In the genomic region with DNA sequence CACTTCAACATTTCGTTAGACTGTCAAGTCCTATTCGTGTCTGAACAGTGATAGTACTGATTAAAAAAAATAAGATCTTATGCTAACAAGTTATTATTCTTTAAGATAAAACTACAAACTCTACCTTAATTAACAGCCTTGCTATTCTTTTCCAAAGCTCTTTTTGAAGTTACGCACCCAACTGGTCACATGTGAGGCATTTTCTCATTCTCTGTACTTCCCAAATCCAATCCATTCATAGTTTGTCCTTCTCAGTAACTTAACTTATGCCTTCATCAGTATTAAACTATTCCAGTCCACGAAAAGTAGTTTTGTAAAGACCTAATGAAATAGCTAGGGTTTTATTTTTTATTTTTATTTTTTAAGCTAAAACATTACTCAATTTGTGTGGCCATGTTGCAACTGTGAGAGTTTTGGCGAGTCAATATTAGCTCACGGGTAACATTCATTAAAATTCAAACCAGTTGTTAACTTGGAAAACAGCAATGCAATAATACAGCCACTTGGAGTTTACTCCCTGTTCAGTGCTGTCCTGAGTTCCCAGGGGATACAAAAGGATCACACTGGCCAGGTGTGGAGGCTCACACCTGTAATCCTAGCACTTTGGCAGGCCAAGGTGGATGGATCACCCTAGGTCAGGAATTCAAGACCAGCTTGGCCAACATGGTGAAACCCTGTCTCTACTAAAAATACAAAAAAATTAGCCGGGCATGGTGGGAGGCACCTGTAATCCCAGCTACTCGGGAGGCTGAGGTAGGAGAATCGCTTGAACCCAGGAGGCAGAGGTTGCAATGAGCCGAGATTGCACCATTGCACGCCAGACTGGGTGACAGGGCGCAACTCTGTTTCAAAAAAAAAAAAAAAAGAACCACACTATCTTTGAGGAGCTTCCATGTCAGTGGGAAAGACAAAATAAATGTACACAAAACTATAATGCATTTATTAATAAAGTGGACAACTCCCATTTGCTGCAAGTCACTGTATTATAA, we compare ENCODE assay signal across 18 cellular contexts. TPM values are rescaled to one million over a fixed set of nuclear protein-coding genes. Genes with fewer than 3 reads are reported as not detected.
A peak's percentile ranks its signal among the peaks of the same experiment; 100 is the strongest.
DNase-seq lines count a peak whose midpoint lies in the region; ATAC-seq and TF ChIP-seq lines count a peak whose summit lies in the region.
"Had no signal": no experiment of that assay in that cellular context is flagged by ENCODE, and none has a peak within 500 bp of the region (broad histone marks: within the 10 kb centered on the region; RNA-seq: fewer than 3 reads in every experiment).

No MANE protein-coding gene starts in this region.

- H3K27ac ChIP-seq in GM23338 (ENCODE audit: low read depth) (no peak overlapping the region), OCI-LY1 (ENCODE audit: low read depth, low read length, poor library complexity, severe bottlenecking) (no peak overlapping the region), esophagus squamous epithelium (no peak overlapping the region)
- H3K27ac ChIP-seq: PC-9, SJCRH30 had no signal

- no peaks in the 10 kb centered on the region for H3K79me2 ChIP-seq in GM23338 (replicated peaks; ENCODE audit: insufficient read depth)
- H3K79me2 ChIP-seq in OCI-LY1 (ENCODE audit: insufficient read depth, low read length) = no peaks in the 10 kb centered on the region

- H3K9ac ChIP-seq in OCI-LY1 (ENCODE audit: low read length) = no peak overlapping the region

- H3K36me3 Mint-ChIP-seq in GM23338 (ENCODE audit: low read depth) = no peaks in the 10 kb centered on the region
- no peaks in the 10 kb centered on the region for H3K36me3 Mint-ChIP-seq in type B pancreatic cell

- H3K4me2 ChIP-seq in GM23338 (no peak overlapping the region), OCI-LY1 (ENCODE audit: low read length) (no peak overlapping the region)
- H3K4me2 ChIP-seq: PC-9 had no signal

- H3K9me2 ChIP-seq in GM23338 (ENCODE audit: insufficient read depth) (no peaks in the 10 kb centered on the region), OCI-LY1 (ENCODE audit: low read depth, low read length) (no peaks in the 10 kb centered on the region)

- H3K4me3 ChIP-seq in GM23338 = no peak overlapping the region
- H3K4me3 ChIP-seq in OCI-LY1 (ENCODE audit: low read depth, low read length, poor library complexity, severe bottlenecking) = no peak overlapping the region
- H3K4me3 ChIP-seq in fibroblast of pulmonary artery (replicated peaks; ENCODE audit: low read depth, low read length) = no peak overlapping the region
- no peak overlapping the region for H3K4me3 ChIP-seq in esophagus squamous epithelium
- H3K4me3 ChIP-seq: PC-9, SJCRH30 had no signal

- H3K4me1 ChIP-seq in GM23338 (ENCODE audit: insufficient read depth) (no peaks in the 10 kb centered on the region), OCI-LY1 (ENCODE audit: insufficient read depth, low read length, severe bottlenecking) (no peaks in the 10 kb centered on the region), esophagus squamous epithelium (no peaks in the 10 kb centered on the region)
- H3K4me1 ChIP-seq: SJCRH30 had no signal

- DNase-seq in GM23338 (ENCODE audit: low spot score) (no peak), fibroblast of pulmonary artery (ENCODE audit: low read depth) (no peak), renal cortical epithelial cell (ENCODE audit: low read depth) (peak; percentile 32), cerebellar cortex (ENCODE audit: low spot score) (no peak), type B pancreatic cell (ENCODE audit: extremely low spot score, unreplicated experiment) (no peak), NCI-H1417 treated with DMSO at 0.1 percent for 48 hours (lab: John Stamatoyannopoulos, UW) (no peak), esophagus squamous epithelium (lab: John Stamatoyannopoulos, UW) (no peak)
- DNase-seq: Calu3; CD4-positive, alpha-beta T cell; KG1; NCI-H1092; NCI-H1694 treated with DMSO at 0.1 percent for 48 hours; NCI-H226; NCI-H526 treated with DMSO at 0.1 percent for 48 hours; PC-9; SJCRH30 had no signal

- no peaks in the 10 kb centered on the region for H4K20me1 ChIP-seq in GM23338 (replicated peaks; ENCODE audit: insufficient read depth)
- H4K20me1 ChIP-seq in OCI-LY1 (ENCODE audit: insufficient read depth, low read length) = no peaks in the 10 kb centered on the region

- H3K4me3 Mint-ChIP-seq in GM23338 = no peak overlapping the region
- H3K4me3 Mint-ChIP-seq in type B pancreatic cell = no peak overlapping the region
- H3K4me3 Mint-ChIP-seq: B cell; CD4-positive, alpha-beta T cell had no signal

- ATAC-seq in GM23338 = no peak

- H3K9me3 ChIP-seq in OCI-LY1 (ENCODE audit: low read length) = no peaks in the 10 kb centered on the region
- no peaks in the 10 kb centered on the region for H3K9me3 ChIP-seq in esophagus squamous epithelium
- H3K9me3 ChIP-seq: SJCRH30 had no signal

- peak; percentile 12 to 33; a peak in 2 of 4 replicates for TF ChIP-seq CTCF in GM23338 (conservative IDR thresholded peaks at IDR 0.05; ENCODE audit: low read depth in 2 of 2)
- peak; percentile 24; the same call in 1 of the 2 replicates for TF ChIP-seq CTCF in OCI-LY1 (IDR thresholded peaks at IDR 0.05; ENCODE audit: low read length)
- peak; percentile 16 for TF ChIP-seq CTCF in fibroblast of pulmonary artery (IDR thresholded peaks at IDR 0.05; ENCODE audit: low read length, missing control alignments)
- TF ChIP-seq CTCF in type B pancreatic cell (conservative IDR thresholded peaks at IDR 0.05) = no peak
- no peak for TF ChIP-seq CTCF in esophagus squamous epithelium (IDR thresholded peaks at IDR 0.05)

- H3K36me3 ChIP-seq in GM23338 (ENCODE audit: insufficient read depth) (no peaks in the 10 kb centered on the region), OCI-LY1 (ENCODE audit: insufficient read depth, low read length) (no peaks in the 10 kb centered on the region), esophagus squamous epithelium (no peaks in the 10 kb centered on the region)
- H3K36me3 ChIP-seq: SJCRH30 had no signal

- H3F3A ChIP-seq in GM23338 (replicated peaks; ENCODE audit: low read depth) (no peaks in the 10 kb centered on the region; the same call in 1 of the 2 replicates), OCI-LY1 (ENCODE audit: insufficient read depth, low read length) (no peaks in the 10 kb centered on the region)

- H3K4me1 Mint-ChIP-seq in GM23338 (no peaks in the 10 kb centered on the region), type B pancreatic cell (ENCODE audit: unreplicated experiment) (no peaks in the 10 kb centered on the region)
- H3K4me1 Mint-ChIP-seq: B cell had no signal

- H3K27me3 ChIP-seq in GM23338 (ENCODE audit: insufficient read depth) = no peaks in the 10 kb centered on the region
- no peaks in the 10 kb centered on the region for H3K27me3 ChIP-seq in OCI-LY1 (ENCODE audit: insufficient read depth, low read length)
- H3K27me3 ChIP-seq in esophagus squamous epithelium = no peaks in the 10 kb centered on the region
- H3K27me3 ChIP-seq: SJCRH30 had no signal

- no peaks in the 10 kb centered on the region; the same call in 2 of the 3 replicates for H3K9me3 Mint-ChIP-seq in GM23338
- no peaks in the 10 kb centered on the region for H3K9me3 Mint-ChIP-seq in type B pancreatic cell
- H3K9me3 Mint-ChIP-seq: CD4-positive, alpha-beta T cell had no signal

- H2AFZ ChIP-seq in GM23338 = no peak overlapping the region; the same call in 1 of the 2 replicates
- H2AFZ ChIP-seq in OCI-LY1 (ENCODE audit: low read length) = no peak overlapping the region
- H2AFZ ChIP-seq: PC-9 had no signal

- no peak for TF ChIP-seq POLR2A in esophagus squamous epithelium (IDR thresholded peaks at IDR 0.05)

- no peak overlapping the region for H3K27ac Mint-ChIP-seq in GM23338
- H3K27ac Mint-ChIP-seq in type B pancreatic cell = no peak overlapping the region
- H3K27ac Mint-ChIP-seq: B cell; CD4-positive, alpha-beta T cell had no signal

- intact Hi-C loops in esophagus squamous epithelium (cut with DNase I) = no loop called here

- 82 to 90% methylated on average over 12 of the region's 12 CpGs for WGBS in esophagus squamous epithelium, 2 donors

- H3K27me3 Mint-ChIP-seq in GM23338 (ENCODE audit: insufficient read depth, low read depth, poor library complexity) = peaks cover 2% of the 10 kb centered on the region
- H3K27me3 Mint-ChIP-seq in type B pancreatic cell = no peaks in the 10 kb centered on the region
- H3K27me3 Mint-ChIP-seq: B cell; CD4-positive, alpha-beta T cell had no signal

TF ChIP-seq in GM23338, 12 proteins besides CTCF, POLR2A, EP300 and RAD21 (continues in another document):
- TF ChIP-seq, protein P1, sequence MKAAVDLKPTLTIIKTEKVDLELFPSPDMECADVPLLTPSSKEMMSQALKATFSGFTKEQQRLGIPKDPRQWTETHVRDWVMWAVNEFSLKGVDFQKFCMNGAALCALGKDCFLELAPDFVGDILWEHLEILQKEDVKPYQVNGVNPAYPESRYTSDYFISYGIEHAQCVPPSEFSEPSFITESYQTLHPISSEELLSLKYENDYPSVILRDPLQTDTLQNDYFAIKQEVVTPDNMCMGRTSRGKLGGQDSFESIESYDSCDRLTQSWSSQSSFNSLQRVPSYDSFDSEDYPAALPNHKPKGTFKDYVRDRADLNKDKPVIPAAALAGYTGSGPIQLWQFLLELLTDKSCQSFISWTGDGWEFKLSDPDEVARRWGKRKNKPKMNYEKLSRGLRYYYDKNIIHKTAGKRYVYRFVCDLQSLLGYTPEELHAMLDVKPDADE (IDR thresholded peaks at IDR 0.05) = no peak

RNA-seq across cellular contexts. Expression of gene EEF1A1, which starts 27.9 kb away (rescaled TPM):
- 12,342 and 13,362 TPM in 2 replicates for total RNA-seq in GM23338 (2014; rRNA removed; shearing (Covaris generic))
- polyA plus RNA-seq in GM23338 (2016; fragmentation: Nextera tagmentation; extraction: Ambion mirVana) = 7,677 and 8,712 TPM in 2 replicates
- total RNA-seq in renal cortical epithelial cell (25,091 and 26,411 TPM in 2 replicates), type B pancreatic cell (ENCODE audit: low replicate concordance) (12,371 and 13,155 TPM in 2 replicates), esophagus squamous epithelium (over 10,000 TPM in 1 of 4 donors, 1,000 to 10,000 TPM in 3; 4,136 to 11,610 (median 7,059) TPM)

Comparison
In these comparisons a context has a peak if more than half of its experiments do, and no peak if none do; other contexts are left out.
1. CTCF ChIP-seq: peak in GM23338 (2 of 2), OCI-LY1 (single experiment) and fibroblast of pulmonary artery (single experiment); none in type B pancreatic cell (single experiment) and esophagus squamous epithelium (0 of 6).